ENCODE assay signal across 32 cellular contexts in genomic region chr13:29282096-29282495, GRCh38.
"Had no signal": no experiment of that assay in that cellular context is flagged by ENCODE, and none has a peak within 500 bp of the region (broad histone marks: within the 10 kb centered on the region; RNA-seq: fewer than 3 reads in every experiment).

No MANE protein-coding gene starts in this region.

- ATAC-seq: activated CD8-positive, alpha-beta memory T cell treated with anti-CD3 and anti-CD28 coated beads, Interleukin-2, amount 10 ng/mL, durations not matched to agents 7 days and 5 days; Right ventricle myocardium inferior had no signal

- H3K27ac ChIP-seq: cardiac muscle cell, PC-9, RWPE1, VCaP had no signal

- H3K36me3 ChIP-seq: cardiac muscle cell, MG63 had no signal

- H3K27me3 ChIP-seq: cardiac muscle cell had no signal

- H3K9me3 ChIP-seq: MG63 had no signal

- DNase-seq: activated B cell treated with CpG ODN at 0.5 μM for 24 hours; activated CD4-positive, alpha-beta memory T cell treated with anti-CD3 and anti-CD28 coated beads, Interleukin-2, amount 10 ng/mL, durations not matched to agents 7 days and 5 days; activated CD4-positive, alpha-beta T cell treated with anti-CD3 and anti-CD28 coated beads for 48 hours; activated CD4-positive, CD25-positive, alpha-beta regulatory T cell treated with anti-CD3 and anti-CD28 coated beads, Interleukin-2, amount 50 U/mL, for 72 hours; activated CD8-positive, alpha-beta memory T cell treated with anti-CD3 and anti-CD28 coated beads for 24 hours; activated CD8-positive, alpha-beta memory T cell treated with anti-CD3 and anti-CD28 coated beads, Interleukin-2, amount 10 ng/mL, durations not matched to agents 7 days and 5 days; activated CD8-positive, alpha-beta memory T cell treated with anti-CD3 and anti-CD28 coated beads, Interleukin-2, amount 50 U/mL, for 48 hours; activated effector memory CD4-positive, alpha-beta T cell treated with anti-CD3 and anti-CD28 coated beads, Interleukin-2, amount 50 U/mL, for 16 hours; activated naive CD4-positive, alpha-beta T cell; activated naive CD4-positive, alpha-beta T cell treated with anti-CD3 and anti-CD28 coated beads, Interleukin-2, amount 50 U/mL, for 16 hours; activated naive CD8-positive, alpha-beta T cell treated with anti-CD3 and anti-CD28 coated beads for 36 hours; activated T-cell treated with anti-CD3 and anti-CD28 coated beads, Interleukin-2, amount 50 U/mL, for 48 hours; amniotic stem cell; aorta; Kasumi-1; KG1; MG63; NCI-H1092; NCI-H146; NCI-H187; NCI-H2029 treated with DMSO at 0.1 percent for 48 hours; NCI-H345; NCI-H524 treated with DMSO at 0.1 percent for 48 hours; PC-9; SW 1271; T-helper 1 cell; T-helper 2 cell; T-helper 9 cell had no signal

- H3K4me3 ChIP-seq: cardiac muscle cell, MG63, PC-9 had no signal
